ENCODE assay signal across 23 cellular contexts in the genomic region with DNA sequence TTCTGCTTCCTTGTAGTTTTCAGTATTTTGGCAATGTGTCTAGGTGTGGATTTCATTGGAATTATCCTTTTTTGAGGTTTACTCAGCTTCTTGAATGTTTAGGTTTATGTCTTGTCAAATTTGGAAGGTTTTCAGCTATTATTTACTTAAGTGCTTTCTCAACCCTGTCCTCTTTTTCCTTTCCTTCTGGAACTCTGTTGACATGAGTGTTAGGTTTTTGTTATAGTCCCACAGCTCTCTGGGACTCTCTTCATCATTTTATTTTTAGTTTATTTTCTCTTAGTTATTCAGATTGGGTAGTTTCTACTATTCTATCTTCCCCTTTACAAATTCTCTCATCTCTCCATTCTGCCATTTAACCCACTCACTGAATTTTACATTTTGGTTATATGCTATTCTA.
"Had no signal": no experiment of that assay in that cellular context is flagged by ENCODE, and none has a peak within 500 bp of the region (broad histone marks: within the 10 kb centered on the region; RNA-seq: fewer than 3 reads in every experiment).

No MANE protein-coding gene starts in this region.

- H3K27ac ChIP-seq: cardiac muscle cell, left lung, tibial artery had no signal

- H3K4me3 Mint-ChIP-seq: activated CD4-positive, alpha-beta T cell treated with anti-CD3 and anti-CD28 coated beads, Interleukin-2, amount 10 ng/mL, durations not matched to agents 7 days and 5 days; endodermal cell; mesothelial cell of epicardium had no signal

- H3K4me3 ChIP-seq: cardiac muscle cell, dorsolateral prefrontal cortex, left lung, tibial artery had no signal

- ATAC-seq: activated CD4-positive, CD25-positive, alpha-beta regulatory T cell treated with anti-CD3 and anti-CD28 coated beads, Interleukin-2, amount 50 U/mL, for 24 hours; left lung; stimulated activated naive CD8-positive, alpha-beta T cell treated with anti-CD3 and anti-CD28 coated beads, Interleukin-15, Interleukin-2, amounts not matched to agents 100 U/mL and 50 U/mL, for 24 hours had no signal

- H3K27me3 ChIP-seq: cardiac muscle cell, dorsolateral prefrontal cortex, left lung, tibial artery had no signal

- FAIRE-seq: frontal cortex, kidney, urothelium cell line had no signal

- H3K27ac Mint-ChIP-seq: activated CD4-positive, alpha-beta T cell treated with anti-CD3 and anti-CD28 coated beads, Interleukin-2, amount 10 ng/mL, durations not matched to agents 7 days and 5 days; endodermal cell; mesothelial cell of epicardium had no signal

- H3K9ac ChIP-seq: SK-N-SH had no signal

- H3K4me1 ChIP-seq: left lung, tibial artery had no signal

- H3K4me2 ChIP-seq: SK-N-SH had no signal

- H3K4me1 Mint-ChIP-seq: mesothelial cell of epicardium had no signal

- H3K27me3 Mint-ChIP-seq: activated CD4-positive, alpha-beta T cell treated with anti-CD3 and anti-CD28 coated beads, Interleukin-2, amount 10 ng/mL, durations not matched to agents 7 days and 5 days had no signal

- H3K36me3 ChIP-seq: cardiac muscle cell, tibial artery had no signal

- H3K9me3 ChIP-seq: left lung, SK-N-SH, tibial artery had no signal

- H3K9me3 Mint-ChIP-seq: activated CD4-positive, alpha-beta T cell treated with anti-CD3 and anti-CD28 coated beads, Interleukin-2, amount 10 ng/mL, durations not matched to agents 7 days and 5 days; endodermal cell; mesothelial cell of epicardium had no signal

- DNase-seq: activated CD4-positive, alpha-beta T cell treated with anti-CD3 and anti-CD28 coated beads, Interleukin-2, amount 10 ng/mL, durations not matched to agents 7 days and 5 days; activated effector memory CD4-positive, alpha-beta T cell treated with Interleukin-2 at 50 U/mL for 16 hours; activated naive CD4-positive, alpha-beta T cell treated with anti-CD3 and anti-CD28 coated beads, Interleukin-2, amount 50 U/mL, for 16 hours; amniotic stem cell; dorsolateral prefrontal cortex; endodermal cell; head of caudate nucleus; kidney; left lung; occipital lobe; posterior cingulate gyrus; retina; SK-N-SH; stimulated activated CD4-positive, alpha-beta T cell treated with anti-CD3 and anti-CD28 coated beads, Interleukin-2, amount 100 ng/mL, for 24 hours; stimulated activated naive CD8-positive, alpha-beta T cell treated with anti-CD3 and anti-CD28 coated beads, Interleukin-15, Interleukin-2, amounts not matched to agents 100 U/mL and 50 U/mL, for 24 hours; substantia nigra; T1000; tibial artery had no signal
